ENCODE assay signal across 13 cellular contexts in the genomic region with DNA sequence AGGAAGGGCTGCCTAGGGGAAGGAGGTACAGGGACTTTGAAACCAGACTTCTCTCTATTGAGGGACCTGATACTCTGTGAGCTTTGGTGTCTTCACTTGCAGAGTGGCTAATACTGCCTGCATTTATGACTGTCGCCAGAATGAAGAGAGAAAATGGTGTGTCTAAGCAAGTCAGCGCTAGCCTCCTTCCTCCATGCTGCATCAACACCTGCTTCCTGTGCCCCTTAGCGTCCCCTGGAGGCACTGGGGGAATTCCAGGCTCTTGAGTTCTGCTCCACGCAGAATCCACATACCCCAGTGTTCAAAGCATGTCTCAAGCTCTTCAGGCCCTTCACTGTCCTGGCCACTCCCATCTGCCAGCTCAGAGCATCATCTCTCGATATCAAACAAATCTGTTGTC.
DNase-seq lines count a peak whose midpoint lies in the region; ATAC-seq and TF ChIP-seq lines count a peak whose summit lies in the region.
"Had no signal": no experiment of that assay in that cellular context is flagged by ENCODE, and none has a peak within 500 bp of the region (broad histone marks: within the 10 kb centered on the region; RNA-seq: fewer than 3 reads in every experiment).

No MANE protein-coding gene starts in this region.

- H3K9me3 Mint-ChIP-seq in Caco-2 (ENCODE audit: unreplicated experiment) (no peaks in the 10 kb centered on the region), MCF 10A (ENCODE audit: unreplicated experiment) (no peaks in the 10 kb centered on the region), endothelial cell (ENCODE audit: unreplicated experiment) (no peaks in the 10 kb centered on the region)
- H3K9me3 Mint-ChIP-seq: activated naive CD4-positive, alpha-beta T cell treated with anti-CD3 and anti-CD28 coated beads for 36 hours; neural crest cell had no signal

- H3K36me3 ChIP-seq in Caco-2 (ENCODE audit: control insufficient read depth, insufficient read depth, low read length) (no peaks in the 10 kb centered on the region), Panc1 (ENCODE audit: control insufficient read depth, insufficient read depth, low read length) (no peaks in the 10 kb centered on the region), left lung (no peaks in the 10 kb centered on the region), psoas muscle (ENCODE audit: insufficient read depth in 1 of 2, low read depth in 1 of 2) (no peaks in the 10 kb centered on the region)

- H3K27me3 Mint-ChIP-seq in Caco-2 (ENCODE audit: insufficient read depth, unreplicated experiment) (no peaks in the 10 kb centered on the region), MCF 10A (ENCODE audit: insufficient read depth, unreplicated experiment) (no peaks in the 10 kb centered on the region), endothelial cell (ENCODE audit: unreplicated experiment) (no peaks in the 10 kb centered on the region)

- H3K4me1 ChIP-seq in Caco-2, result peaks cover 39% of the 10 kb centered on the region
- peaks cover 63% of the 10 kb centered on the region for H3K4me1 ChIP-seq in Panc1 (ENCODE audit: control insufficient read depth, insufficient read depth, low read length)
- H3K4me1 ChIP-seq in left lung, result peaks cover 0 to 44% of the 10 kb centered on the region in 2 donors
- no peaks in the 10 kb centered on the region for H3K4me1 ChIP-seq in psoas muscle

- CTCF ChIA-PET in Caco-2 (lab: Charles Lee) (no interaction called here), Panc1 (lab: Charles Lee) (no interaction called here), MCF 10A (lab: Yijun Ruan, JAX) (interaction anchor here (1.2 to 2.0 kb wide), 2 partner anchors 12 to 542 kb away, joined by 5 to 21 read pairs; no protein-coding TSS in a partner anchor)

- DNase-seq in Caco-2 (no peak), Panc1 (ENCODE audit: low read depth, low spot score) (no peak), left lung (no peak), NCI-H524 (lab: John Stamatoyannopoulos, UW) (no peak), psoas muscle (no peak), MCF 10A (ENCODE audit: unreplicated experiment) (no peak), endothelial cell (ENCODE audit: low spot score) (no peak)
- DNase-seq: activated naive CD4-positive, alpha-beta T cell treated with anti-CD3 and anti-CD28 coated beads for 36 hours; kidney glomerular epithelial cell; NCI-H1105; NCI-H526 had no signal

- H3K4me3 ChIP-seq in Caco-2 (ENCODE audit: low read depth, low read length) (no peak overlapping the region), Panc1 (ENCODE audit: low read depth in 2 of 2, low read length in 2 of 2) (no peak overlapping the region), left lung (no peak overlapping the region), psoas muscle (no peak overlapping the region)

- H3K4me1 Mint-ChIP-seq in Caco-2 (ENCODE audit: low read depth, unreplicated experiment) (peaks cover 29% of the 10 kb centered on the region), MCF 10A (ENCODE audit: insufficient read depth, unreplicated experiment) (peaks cover 6% of the 10 kb centered on the region), endothelial cell (ENCODE audit: unreplicated experiment) (peaks cover 15% of the 10 kb centered on the region)

- H3K9me3 ChIP-seq in Caco-2, result no peaks in the 10 kb centered on the region
- H3K9me3 ChIP-seq in Panc1 (ENCODE audit: control insufficient read depth, insufficient read depth, low read depth, low read length), result no peaks in the 10 kb centered on the region
- no peaks in the 10 kb centered on the region for H3K9me3 ChIP-seq in left lung
- no peaks in the 10 kb centered on the region for H3K9me3 ChIP-seq in psoas muscle

- TF ChIP-seq CTCF in Caco-2 (IDR thresholded peaks at IDR 0.05; ENCODE audit: insufficient read depth in 1 of 2, low read depth in 1 of 2, low read length in 1 of 2, severe bottlenecking in 1 of 2, unreplicated experiment in 1 of 2) (peak in 1 of 2 experiments; percentile 2), Panc1 (IDR thresholded peaks at IDR 0.05) (no peak; the same call in 1 of the 2 replicates), left lung (IDR thresholded peaks at IDR 0.05) (no peak), psoas muscle (IDR thresholded peaks at IDR 0.05) (no peak), MCF 10A (IDR thresholded peaks at IDR 0.05; ENCODE audit: unreplicated experiment) (no peak), endothelial cell (IDR thresholded peaks at IDR 0.05; ENCODE audit: unreplicated experiment) (no peak)

- H3K4me3 Mint-ChIP-seq in Caco-2 (ENCODE audit: unreplicated experiment), result no peak overlapping the region
- no peak overlapping the region for H3K4me3 Mint-ChIP-seq in MCF 10A (ENCODE audit: unreplicated experiment)
- no peak overlapping the region for H3K4me3 Mint-ChIP-seq in endothelial cell (ENCODE audit: unreplicated experiment)
- H3K4me3 Mint-ChIP-seq: activated naive CD4-positive, alpha-beta T cell treated with anti-CD3 and anti-CD28 coated beads for 36 hours; neural crest cell had no signal

- peak overlapping the region; percentile 95 for H3K27ac ChIP-seq in Panc1 (ENCODE audit: low read length)
- peak overlapping the region in 1 of 2 donors; percentile 65 for H3K27ac ChIP-seq in left lung
- H3K27ac ChIP-seq in psoas muscle, result no peak overlapping the region

- POLR2A ChIA-PET in Caco-2 (lab: Charles Lee), result no interaction called here
- POLR2A ChIA-PET in Panc1 (lab: Charles Lee), result no interaction called here
- POLR2A ChIA-PET in MCF 10A (lab: Yijun Ruan, JAX), result interaction anchor here (0.8 kb wide), 1 partner anchor 22 kb away, joined by 4 read pairs; no protein-coding TSS in a partner anchor

- H3K27ac Mint-ChIP-seq in Caco-2 (ENCODE audit: unreplicated experiment) (peak overlapping the region; percentile 50), MCF 10A (ENCODE audit: low read depth, unreplicated experiment) (no peak overlapping the region), endothelial cell (ENCODE audit: unreplicated experiment) (no peak overlapping the region)
- H3K27ac Mint-ChIP-seq: activated naive CD4-positive, alpha-beta T cell treated with anti-CD3 and anti-CD28 coated beads for 36 hours had no signal

- ATAC-seq in GM21526 (IDR thresholded peaks at IDR 0.05; ENCODE audit: low FRiP score, unreplicated experiment), result peak; percentile 46
- ATAC-seq in Panc1, result peak; percentile 40
- peak; percentile 8 for ATAC-seq in left lung
- no peak for ATAC-seq in psoas muscle

- no peaks in the 10 kb centered on the region for H3K27me3 ChIP-seq in Caco-2 (replicated peaks; ENCODE audit: control insufficient read depth, insufficient read depth, low read length)
- no peaks in the 10 kb centered on the region for H3K27me3 ChIP-seq in Panc1 (ENCODE audit: control insufficient read depth, insufficient read depth, low read length)
- H3K27me3 ChIP-seq in left lung, result no peaks in the 10 kb centered on the region
- H3K27me3 ChIP-seq in psoas muscle (ENCODE audit: insufficient read depth in 3 of 3, low read length in 2 of 3), result no peaks in the 10 kb centered on the region

- intact Hi-C loops in Caco-2 (cut with micrococcal nuclease; ENCODE audit: unreplicated experiment), result no loop called here
- intact Hi-C loops in Panc1 (cut with micrococcal nuclease; ENCODE audit: unreplicated experiment), result no loop called here
- intact Hi-C loops in left lung (cut with DNase I), result no loop called here
- intact Hi-C loops in psoas muscle (cut with DNase I), result no loop called here
- intact Hi-C loops in MCF 10A (cut with micrococcal nuclease), result no loop called here

- H3K36me3 Mint-ChIP-seq in Caco-2 (ENCODE audit: insufficient read depth, unreplicated experiment) (no peaks in the 10 kb centered on the region), MCF 10A (ENCODE audit: insufficient read depth, unreplicated experiment) (no peaks in the 10 kb centered on the region), endothelial cell (ENCODE audit: low read depth, unreplicated experiment) (peaks cover 6% of the 10 kb centered on the region)

- 80 to 87% (median 81%) methylated on average over 5 of the region's 5 CpGs for WGBS in psoas muscle, 3 donors

- no TSS peak for BruUV-seq in Caco-2 (replicated peaks; lab: Mats Ljungman, UMichigan)
- BruUV-seq in Panc1 (replicated peaks; lab: Mats Ljungman, UMichigan), result no TSS peak
- no TSS peak for BruUV-seq in MCF 10A (replicated peaks; lab: Mats Ljungman, UMichigan)

- in situ Hi-C loops in Panc1 (cut with HindIII; ENCODE audit: low pct_unique_long_range_greater_than_20kb, low sequenced_read_pairs), result no loop called here

Comparison
In these comparisons a context has a peak if more than half of its experiments do, and no peak if none do; other contexts are left out.
1. ATAC-seq: peak in GM21526 (single experiment), Panc1 (single experiment) and left lung (single experiment); none in psoas muscle (0 of 4).